ENCODE assay signal across 8 cellular contexts in the genomic region with DNA sequence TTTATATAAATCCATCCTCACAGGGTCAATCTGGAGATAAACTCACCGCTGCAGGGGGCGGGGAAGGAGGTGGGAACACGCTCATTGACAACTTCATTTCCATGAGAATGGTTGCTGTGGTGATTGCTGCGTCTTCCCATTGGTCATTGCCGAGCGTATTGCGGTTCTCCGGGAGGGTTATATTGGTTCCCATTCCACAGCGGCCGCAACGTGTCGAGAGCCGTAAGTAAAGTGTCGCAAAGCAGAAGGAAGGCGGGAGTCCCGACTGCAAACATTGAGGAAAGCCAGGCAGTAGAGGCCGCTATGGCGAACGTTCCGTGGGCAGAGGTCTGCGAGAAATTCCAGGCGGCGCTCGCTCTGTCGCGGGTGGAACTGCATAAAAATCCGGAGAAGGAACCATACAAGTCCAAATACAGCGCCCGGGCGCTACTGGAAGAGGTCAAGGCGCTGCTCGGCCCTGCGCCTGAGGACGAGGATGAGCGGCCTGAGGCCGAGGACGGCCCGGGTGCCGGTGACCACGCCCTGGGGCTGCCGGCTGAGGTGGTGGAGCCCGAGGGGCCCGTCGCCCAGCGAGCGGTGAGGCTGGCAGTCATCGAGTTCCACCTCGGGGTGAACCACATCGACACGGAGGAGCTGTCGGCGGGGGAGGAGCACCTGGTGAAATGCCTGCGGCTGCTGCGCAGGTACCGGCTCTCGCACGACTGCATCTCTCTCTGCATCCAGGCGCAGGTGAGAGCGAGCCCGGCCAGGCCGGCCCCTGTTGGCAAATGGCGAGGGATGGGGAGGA. TPM values are rescaled to one million over a fixed set of nuclear protein-coding genes. Genes with fewer than 3 reads are reported as not detected.
DNase-seq lines count a peak whose midpoint lies in the region; ATAC-seq and TF ChIP-seq lines count a peak whose summit lies in the region.

A gene with protein sequence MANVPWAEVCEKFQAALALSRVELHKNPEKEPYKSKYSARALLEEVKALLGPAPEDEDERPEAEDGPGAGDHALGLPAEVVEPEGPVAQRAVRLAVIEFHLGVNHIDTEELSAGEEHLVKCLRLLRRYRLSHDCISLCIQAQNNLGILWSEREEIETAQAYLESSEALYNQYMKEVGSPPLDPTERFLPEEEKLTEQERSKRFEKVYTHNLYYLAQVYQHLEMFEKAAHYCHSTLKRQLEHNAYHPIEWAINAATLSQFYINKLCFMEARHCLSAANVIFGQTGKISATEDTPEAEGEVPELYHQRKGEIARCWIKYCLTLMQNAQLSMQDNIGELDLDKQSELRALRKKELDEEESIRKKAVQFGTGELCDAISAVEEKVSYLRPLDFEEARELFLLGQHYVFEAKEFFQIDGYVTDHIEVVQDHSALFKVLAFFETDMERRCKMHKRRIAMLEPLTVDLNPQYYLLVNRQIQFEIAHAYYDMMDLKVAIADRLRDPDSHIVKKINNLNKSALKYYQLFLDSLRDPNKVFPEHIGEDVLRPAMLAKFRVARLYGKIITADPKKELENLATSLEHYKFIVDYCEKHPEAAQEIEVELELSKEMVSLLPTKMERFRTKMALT (plus strand): TSS at position 274 of the 787 bp plus-strand sequence. CDS start 30 bp downstream, at position 304.

- peak within 1 kb of the TSS; percentile 92 for H3K27ac Mint-ChIP-seq in type B pancreatic cell

- H3K36me3 ChIP-seq in adrenal gland (replicated peaks in 1 of 2) = peaks cover 0 to 7% of the 10 kb centered on the region in 2 donors
- H3K36me3 ChIP-seq in heart left ventricle = peaks cover 0 to 26% (median 8%) of the 10 kb centered on the region in 9 donors

- TF ChIP-seq CTCF in GM12875 (IDR thresholded peaks at IDR 0.05; ENCODE audit: borderline replicate concordance, insufficient read depth, low read depth, low read length) = peak; percentile 39; the same call in 1 of the 2 replicates
- peak in 4 of 6 experiments; percentile 23 to 48 (median 32) for TF ChIP-seq CTCF in adrenal gland (IDR thresholded peaks at IDR 0.05)
- TF ChIP-seq CTCF in heart left ventricle (IDR thresholded peaks at IDR 0.05) = peak in 11 of 12 donors; percentile 17 to 89 (median 48)
- peak; percentile 60 for TF ChIP-seq CTCF in type B pancreatic cell (conservative IDR thresholded peaks at IDR 0.05)

- peak within 1 kb of the TSS; percentile 86 for H3K4me3 ChIP-seq in GM12875 (ENCODE audit: low read depth, low read length)
- H3K4me3 ChIP-seq in adrenal gland = peak within 1 kb of the TSS; percentile 58 to 74 (median 70)
- peak within 1 kb of the TSS; percentile 54 to 96 (median 86) for H3K4me3 ChIP-seq in heart left ventricle

- H3K27me3 ChIP-seq in adrenal gland (no peaks in the 10 kb centered on the region), heart left ventricle (no peaks in the 10 kb centered on the region)

- peak; percentile 86 for ATAC-seq in HG02798 (IDR thresholded peaks at IDR 0.05; ENCODE audit: poor library complexity, unreplicated experiment)
- ATAC-seq in heart left ventricle = peak; percentile 95 to 97 (median 96)

- H3K9me3 Mint-ChIP-seq in type B pancreatic cell = no peaks in the 10 kb centered on the region

- H3K9me3 ChIP-seq in adrenal gland (replicated peaks in 1 of 3) = no peaks in the 10 kb centered on the region
- H3K9me3 ChIP-seq in heart left ventricle = no peaks in the 10 kb centered on the region

- DNase-seq in NCI-H1417 treated with DMSO at 0.1 percent for 48 hours (lab: John Stamatoyannopoulos, UW) (peak; percentile 62), T-helper 1 cell (peak; percentile 66 to 90 (median 77)), adrenal gland (peak; percentile 93 to 99 (median 96)), heart left ventricle (peak; percentile 90 to 96 (median 94)), pons (ENCODE audit: low spot score) (peak; percentile 98), type B pancreatic cell (ENCODE audit: extremely low spot score, unreplicated experiment) (peak; percentile 88)

- intact Hi-C loops in adrenal gland (cut with DNase I) = no loop called here
- intact Hi-C loops in heart left ventricle (cut with DNase I) = no loop called here

- TF ChIP-seq POLR2A in adrenal gland (IDR thresholded peaks at IDR 0.05) = peak; percentile 90 to 97
- peak; percentile 55 to 91 for TF ChIP-seq POLR2A in heart left ventricle (IDR thresholded peaks at IDR 0.05)

- H3K36me3 Mint-ChIP-seq in type B pancreatic cell = peaks cover 3% of the 10 kb centered on the region

- peaks cover 31 to 58% of the 10 kb centered on the region in 2 donors for H3K4me1 ChIP-seq in adrenal gland (replicated peaks in 1 of 2)
- peaks cover 4 to 51% (median 44%) of the 10 kb centered on the region in 12 donors for H3K4me1 ChIP-seq in heart left ventricle

- no peaks in the 10 kb centered on the region for H3K27me3 Mint-ChIP-seq in type B pancreatic cell

- H3K27ac ChIP-seq in adrenal gland (peak within 1 kb of the TSS; percentile 67 to 90 (median 86)), heart left ventricle (peak within 1 kb of the TSS; percentile 14 to 94 (median 86))

- peaks cover 22% of the 10 kb centered on the region for H3K4me1 Mint-ChIP-seq in type B pancreatic cell (ENCODE audit: unreplicated experiment)

- H3K4me3 Mint-ChIP-seq in type B pancreatic cell = peak within 1 kb of the TSS; percentile 97

- 0 to 1% (median 0%) methylated on average over 23 to 62 of the region's 62 CpGs for WGBS in adrenal gland, 4 donors
- WGBS in heart left ventricle, 4 donors = 0% methylated on average over 35 to 62 of the region's 62 CpGs

RNA-seq across cellular contexts. Expression of the gene that starts here (rescaled TPM):
- total RNA-seq in adrenal gland = 10 to 100 TPM; 28.4 to 76.2 (median 41.0) TPM
- 10 to 100 TPM; 15.1 to 60.4 (median 16.2) TPM for polyA plus RNA-seq in adrenal gland
- total RNA-seq in heart left ventricle = 10 to 100 TPM; 43.1 to 70.6 (median 58.8) TPM
- 10 to 100 TPM; 21.4 to 56.0 TPM for polyA plus RNA-seq in heart left ventricle
- 24.2 and 26.9 TPM in 2 replicates for total RNA-seq in type B pancreatic cell (ENCODE audit: low replicate concordance)

Comparison
In these comparisons a context has a peak if more than half of its experiments do, and no peak if none do; other contexts are left out.
1. Peak in every context shown above with its lines: DNase-seq, ATAC-seq, H3K4me3 ChIP-seq and H3K27ac ChIP-seq.